Comparison of ENCODE assay signal across 8 cellular contexts in the genomic region with DNA sequence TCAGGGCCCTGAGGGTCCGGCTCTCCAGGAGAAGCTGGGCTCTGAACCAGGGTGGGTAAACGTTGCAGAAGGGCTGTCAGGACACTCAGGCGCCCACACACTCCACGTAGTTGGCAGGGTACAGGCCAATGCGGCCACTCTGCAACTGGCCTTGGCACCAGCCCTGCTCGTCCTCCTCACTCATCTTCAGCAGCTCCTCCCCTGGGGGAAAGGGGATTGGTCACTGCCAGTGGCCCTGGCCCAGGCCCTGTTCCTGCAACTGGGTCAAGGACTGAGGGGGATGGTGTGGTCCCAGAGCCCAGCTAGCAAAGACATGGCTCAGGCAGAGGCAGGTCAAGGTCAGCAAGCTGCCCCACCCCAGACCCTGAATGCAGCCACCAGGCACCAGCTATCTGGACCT. TPM values are rescaled to one million over a fixed set of nuclear protein-coding genes. Genes with fewer than 3 reads are reported as not detected.
DNase-seq lines count a peak whose midpoint lies in the region; ATAC-seq, FAIRE-seq and TF ChIP-seq lines count a peak whose summit lies in the region.

No MANE protein-coding gene starts in this region.

- FAIRE-seq in urothelium cell line (lab: Jason Lieb, UNC) = no peak

- TF ChIP-seq CTCF in Caco-2 (IDR thresholded peaks at IDR 0.05; ENCODE audit: insufficient read depth in 1 of 2, low read depth in 1 of 2, low read length in 1 of 2, severe bottlenecking in 1 of 2, unreplicated experiment in 1 of 2) = no peak
- TF ChIP-seq CTCF in VCaP (conservative IDR thresholded peaks at IDR 0.05) = no peak
- no peak for TF ChIP-seq CTCF in prostate gland (IDR thresholded peaks at IDR 0.05)

- intact Hi-C loops in Caco-2 (cut with micrococcal nuclease; ENCODE audit: unreplicated experiment) = loop anchor here (1.0 to 5.0 kb wide), 6 partner anchors 7 to 177 kb away; no protein-coding TSS in a partner anchor
- intact Hi-C loops in Right ventricle myocardium superior (cut with DNase I) = loop anchor here (2.0 to 5.0 kb wide), 2 partner anchors 37 to 179 kb away; a partner anchor contains a TSS
- intact Hi-C loops in prostate gland (cut with DNase I) = loop anchor here (2.0 to 5.0 kb wide), 3 partner anchors 39 to 174 kb away; a partner anchor contains a TSS

- H3K27me3 ChIP-seq in Caco-2 (replicated peaks; ENCODE audit: control insufficient read depth, insufficient read depth, low read length) (no peaks in the 10 kb centered on the region), prostate gland (replicated peaks; ENCODE audit: insufficient read depth) (no peaks in the 10 kb centered on the region)

- H3K4me1 ChIP-seq in Caco-2 = peaks cover 8% of the 10 kb centered on the region; the same call in 1 of the 2 replicates
- H3K4me1 ChIP-seq in prostate gland (replicated peaks) = peaks cover 8% of the 10 kb centered on the region

- H3K27me3 Mint-ChIP-seq in Caco-2 (ENCODE audit: insufficient read depth, unreplicated experiment) = no peaks in the 10 kb centered on the region

- peak overlapping the region; percentile 99 for H3K27ac Mint-ChIP-seq in Caco-2 (ENCODE audit: unreplicated experiment)

- no TSS peak for BruUV-seq in Caco-2 (replicated peaks; lab: Mats Ljungman, UMichigan)

- H3K36me3 Mint-ChIP-seq in Caco-2 (ENCODE audit: insufficient read depth, unreplicated experiment) = peaks cover 62% of the 10 kb centered on the region

- peak; percentile 21 for ATAC-seq in Right ventricle myocardium superior (ENCODE audit: poor library complexity)
- no peak for ATAC-seq in HG03378 (IDR thresholded peaks at IDR 0.05; ENCODE audit: unreplicated experiment)

- H3K4me3 Mint-ChIP-seq in Caco-2 (ENCODE audit: unreplicated experiment) = peak overlapping the region; percentile 87

- TF ChIP-seq POLR2A in prostate gland (IDR thresholded peaks at IDR 0.05) = no peak

- H3K27ac ChIP-seq in VCaP (peak overlapping the region; percentile 82), prostate gland (peak overlapping the region; percentile 97 to 100)

- peaks cover 20% of the 10 kb centered on the region for H3K4me1 Mint-ChIP-seq in Caco-2 (ENCODE audit: low read depth, unreplicated experiment)

- DNase-seq in Caco-2 = no peak
- DNase-seq in Right ventricle myocardium superior = peak; percentile 59
- DNase-seq in prostate gland (ENCODE audit: low spot score) = no peak
- no peak for DNase-seq in urothelium cell line (ENCODE audit: low spot score)
- DNase-seq in LoVo (ENCODE audit: low spot score) = no peak
- no peak for DNase-seq in mesenteric fat pad (ENCODE audit: low spot score)

- H3K4me3 ChIP-seq in Caco-2 (ENCODE audit: low read depth, low read length) = no peak overlapping the region
- H3K4me3 ChIP-seq in prostate gland = peak overlapping the region in 1 of 2 donors; percentile 72

- CTCF ChIA-PET in Caco-2 (lab: Charles Lee) = interaction anchor here (1.0 to 2.6 kb wide), 7 partner anchors 10 to 177 kb away, joined by 5 to 12 read pairs (median 6); a partner anchor contains a TSS

- H3K9me3 Mint-ChIP-seq in Caco-2 (ENCODE audit: unreplicated experiment) = no peaks in the 10 kb centered on the region

- POLR2A ChIA-PET in Caco-2 (lab: Charles Lee) = interaction anchor here (0.6 to 1.2 kb wide), 2 partner anchors 9 to 37 kb away, joined by 3 read pairs; a partner anchor contains a TSS

- 53% methylated on average over 6 of the region's 6 CpGs for WGBS in prostate gland

- H3K36me3 ChIP-seq in Caco-2 (ENCODE audit: control insufficient read depth, insufficient read depth, low read length) = peaks cover 9% of the 10 kb centered on the region
- H3K36me3 ChIP-seq in prostate gland = peaks cover 0 to 3% of the 10 kb centered on the region in 2 donors

- H3K9me3 ChIP-seq in Caco-2 (no peaks in the 10 kb centered on the region), prostate gland (no peaks in the 10 kb centered on the region)

RNA-seq across cellular contexts. Expression of a gene that starts 1.2 kb away (rescaled TPM):
- total RNA-seq in Caco-2 (2022) (99.9 and 100.0 TPM in 2 replicates), Right ventricle myocardium superior (46.1 TPM), prostate gland (100 to 1,000 TPM; 111 to 146 TPM), mesenteric fat pad (57.0 TPM)

RNA-seq across cellular contexts. Expression of a gene that starts 8.4 kb away (rescaled TPM):
- 72.8 and 76.7 TPM in 2 replicates for total RNA-seq in Caco-2 (2022)
- total RNA-seq in Right ventricle myocardium superior = 175 TPM
- 10 to 100 TPM; 38.3 to 92.3 TPM for total RNA-seq in prostate gland
- 14.9 TPM for total RNA-seq in mesenteric fat pad

RNA-seq across cellular contexts. Expression of a gene that starts 36.9 kb away (rescaled TPM):
- total RNA-seq in Caco-2 (2022) (42.2 and 43.7 TPM in 2 replicates), Right ventricle myocardium superior (9.3 TPM), prostate gland (10 to 100 TPM; 27.4 to 41.3 TPM), mesenteric fat pad (21.0 TPM)
